25 cellular contexts compared by ENCODE assay signal in genomic region chrX:123256378-123256777, GRCh38.
A peak's percentile ranks its signal among the peaks of the same experiment; 100 is the strongest.
DNase-seq lines count a peak whose midpoint lies in the region; ATAC-seq and TF ChIP-seq lines count a peak whose summit lies in the region.
"Had no signal": no experiment of that assay in that cellular context is flagged by ENCODE, and none has a peak within 500 bp of the region (broad histone marks: within the 10 kb centered on the region; RNA-seq: fewer than 3 reads in every experiment).

No MANE protein-coding gene starts in this region.

- no peak overlapping the region for H3K4me2 ChIP-seq in osteoblast (ENCODE audit: insufficient read depth, low read length)

- DNase-seq in osteoblast (ENCODE audit: insufficient read length, low spot score, missing footprints): peak; percentile 62
- no peak for DNase-seq in stimulated activated CD8-positive, alpha-beta memory T cell treated with anti-CD3 and anti-CD28 coated beads, Interleukin-4, amount 100 ng/mL, for 48 hours
- DNase-seq: activated CD4-positive, alpha-beta memory T cell treated with anti-CD3 and anti-CD28 coated beads, Interleukin-2, amount 10 ng/mL, durations not matched to agents 7 days and 5 days; activated naive CD4-positive, alpha-beta T cell treated with anti-CD3 and anti-CD28 coated beads, Interleukin-2, amount 10 ng/mL, durations not matched to agents 7 days and 5 days; activated T-cell treated with anti-CD3 and anti-CD28 coated beads, Interleukin-2, amount 50 U/mL, for 1 hour; anterior cingulate cortex; CD8-positive, alpha-beta T cell; H7; left colon; mesendoderm; NCI-H1436; NCI-H82; posterior cingulate gyrus; sigmoid colon; stimulated activated naive B cell treated with anti-CD40 and anti-IgM and Interleukin-4, amounts not matched to agents 10 μg/mL and 1 μg/mL and 100 μg/mL, for 72 hours; T-helper 17 cell had no signal

- H2AFZ ChIP-seq in osteoblast (ENCODE audit: low read length): no peak overlapping the region

- no peaks in the 10 kb centered on the region for H3K79me2 ChIP-seq in osteoblast (ENCODE audit: insufficient read depth, low read length)

- H3K27me3 ChIP-seq in osteoblast (ENCODE audit: insufficient read depth, low read length): no peaks in the 10 kb centered on the region
- H3K27me3 ChIP-seq: sigmoid colon, SJSA1 had no signal

- no peak overlapping the region for H3K4me3 ChIP-seq in osteoblast (ENCODE audit: insufficient read depth, low read length)
- H3K4me3 ChIP-seq: sigmoid colon, SJSA1, thoracic aorta had no signal

- H3K9me3 ChIP-seq in osteoblast (ENCODE audit: low read depth, low read length): no peaks in the 10 kb centered on the region
- H3K9me3 ChIP-seq: sigmoid colon, SJSA1, thoracic aorta had no signal

- peak; percentile 90 for ATAC-seq in GM18861 (IDR thresholded peaks at IDR 0.05; ENCODE audit: unreplicated experiment)
- peak; percentile 52 for ATAC-seq in GM19468 (IDR thresholded peaks at IDR 0.05; ENCODE audit: extremely low read depth, unreplicated experiment)
- peak; percentile 79 for ATAC-seq in HG03159 (IDR thresholded peaks at IDR 0.05; ENCODE audit: unreplicated experiment)
- no peak for ATAC-seq in HG03139 (IDR thresholded peaks at IDR 0.05; ENCODE audit: unreplicated experiment)
- ATAC-seq in HG03135 (IDR thresholded peaks at IDR 0.05; ENCODE audit: unreplicated experiment): no peak
- ATAC-seq: CD8-positive, alpha-beta T cell; esophagus mucosa; left colon; natural killer cell treated with Interleukin-12 subunit alpha and Interleukin-12 subunit beta and Interleukin-15 and Interleukin-18, amount 100 ng/mL, for 72 hours; stimulated activated naive B cell treated with anti-CD40 and anti-IgM and Interleukin-4, amounts not matched to agents 10 μg/mL and 1 μg/mL and 100 μg/mL, for 72 hours; T-helper 17 cell had no signal

- TF ChIP-seq CTCF in osteoblast (IDR thresholded peaks at IDR 0.05; ENCODE audit: extremely low read depth, low read depth, low read length): no peak

- H3K36me3 ChIP-seq in osteoblast (ENCODE audit: insufficient read depth, low read length): no peaks in the 10 kb centered on the region
- H3K36me3 ChIP-seq: sigmoid colon, SJSA1, thoracic aorta had no signal

- no peaks in the 10 kb centered on the region for H4K20me1 ChIP-seq in osteoblast (ENCODE audit: insufficient read depth, low read length)

- no peaks in the 10 kb centered on the region for H3K4me1 ChIP-seq in osteoblast (ENCODE audit: insufficient read depth, low read length)
- H3K4me1 ChIP-seq: sigmoid colon, SJSA1 had no signal

- no peak overlapping the region for H3K27ac ChIP-seq in osteoblast (ENCODE audit: low read depth, low read length)
- H3K27ac ChIP-seq: sigmoid colon, SJSA1, thoracic aorta had no signal

Comparison
In these comparisons a context has a peak if more than half of its experiments do, and no peak if none do; other contexts are left out.
1. ATAC-seq: peak in GM18861 (single experiment), GM19468 (single experiment) and HG03159 (single experiment); none in HG03139 (single experiment) and HG03135 (single experiment).